In genomic region chr5:180313677-180314076, GRCh38 we compare ENCODE assay signal across 9 cellular contexts. TPM values are rescaled to one million over a fixed set of nuclear protein-coding genes. Genes with fewer than 3 reads are reported as not detected.
DNase-seq lines count a peak whose midpoint lies in the region; ATAC-seq and TF ChIP-seq lines count a peak whose summit lies in the region.
"Had no signal": no experiment of that assay in that cellular context is flagged by ENCODE, and none has a peak within 500 bp of the region (broad histone marks: within the 10 kb centered on the region; RNA-seq: fewer than 3 reads in every experiment).

No MANE protein-coding gene starts in this region.

- H3K4me1 Mint-ChIP-seq in activated B cell treated with CpG ODN at 0.5 μM for 24 hours = no peaks in the 10 kb centered on the region

- CTCF ChIA-PET in activated B cell treated with CpG ODN at 0.5 μM for 24 hours (lab: Charles Lee) = interaction anchor here (1.0 to 3.8 kb wide), 3 partner anchors 15 to 157 kb away, joined by 3 to 82 read pairs (median 6); partner anchors contain the start of gene MAPK9

- peak overlapping the region in 1 of 3 donors; percentile 20 for H3K9ac ChIP-seq in skeletal muscle tissue (ENCODE audit: low read depth in 1 of 3, low read length in 3 of 3)

- H3K27me3 ChIP-seq in skeletal muscle tissue (ENCODE audit: control insufficient read depth in 3 of 3, insufficient read depth in 3 of 3, low read length in 3 of 3) (peaks cover 0 to 5% (median 0%) of the 10 kb centered on the region in 3 donors), thyroid gland (no peaks in the 10 kb centered on the region)

- TF ChIP-seq CTCF in activated B cell treated with CpG ODN at 0.5 μM for 24 hours (IDR thresholded peaks at IDR 0.05) = no peak
- TF ChIP-seq CTCF in foreskin fibroblast (IDR thresholded peaks at IDR 0.05; ENCODE audit: low read depth, low read length) = no peak
- no peak for TF ChIP-seq CTCF in thyroid gland (IDR thresholded peaks at IDR 0.05)

- DNase-seq in D341Med (ENCODE audit: low spot score) (peak; percentile 91), activated B cell treated with CpG ODN at 0.5 μM for 24 hours (no peak), foreskin fibroblast (peak; percentile 69 to 74), mesenteric fat pad (ENCODE audit: low spot score) (no peak), thyroid gland (no peak), NCI-H1417 treated with DMSO at 0.1 percent for 48 hours (lab: John Stamatoyannopoulos, UW) (no peak)

- ATAC-seq in HG03558 (IDR thresholded peaks at IDR 0.05; ENCODE audit: extremely low read depth, unreplicated experiment) = peak; percentile 69
- ATAC-seq in activated B cell treated with CpG ODN at 0.5 μM for 24 hours (ENCODE audit: low read depth) = peak; percentile 66

- no peak overlapping the region for H3K4me3 ChIP-seq in foreskin fibroblast (ENCODE audit: low read depth in 1 of 2, low read length in 2 of 2)
- H3K4me3 ChIP-seq in skeletal muscle tissue (ENCODE audit: low read length in 3 of 3) = peak overlapping the region in 2 of 3 donors; percentile 49 to 54
- no peak overlapping the region for H3K4me3 ChIP-seq in thyroid gland (replicated peaks in 1 of 3)

- H3K9me3 Mint-ChIP-seq in activated B cell treated with CpG ODN at 0.5 μM for 24 hours = no peaks in the 10 kb centered on the region
- H3K9me3 Mint-ChIP-seq: activated naive CD4-positive, alpha-beta T cell treated with anti-CD3 and anti-CD28 coated beads, Interleukin-2, amount 50 U/mL, for 72 hours had no signal

- 91 to 92% methylated on average over 40 of the region's 40 CpGs for WGBS in thyroid gland, 2 donors

- peaks cover 4% of the 10 kb centered on the region for H3K27me3 Mint-ChIP-seq in activated B cell treated with CpG ODN at 0.5 μM for 24 hours

- H3K27ac ChIP-seq in skeletal muscle tissue (ENCODE audit: low read depth, low read length) = no peak overlapping the region
- H3K27ac ChIP-seq in thyroid gland = no peak overlapping the region

- peak in 1 of 2 donors; percentile 60 for TF ChIP-seq POLR2A in thyroid gland (IDR thresholded peaks at IDR 0.05)

- POLR2A ChIA-PET in activated B cell treated with CpG ODN at 0.5 μM for 24 hours (lab: Charles Lee) = interaction anchor here (1.0 kb wide), 1 partner anchor 20 kb away, joined by 3 read pairs; no protein-coding TSS in a partner anchor

- H3K4me1 ChIP-seq in skeletal muscle tissue (ENCODE audit: control insufficient read depth in 3 of 3, insufficient read depth in 3 of 3, low read length in 3 of 3) = no peaks in the 10 kb centered on the region
- H3K4me1 ChIP-seq in thyroid gland = peaks cover 0 to 5% of the 10 kb centered on the region in 2 donors

- intact Hi-C loops in activated B cell treated with CpG ODN at 0.5 μM for 24 hours (cut with micrococcal nuclease) (no loop called here), thyroid gland (cut with DNase I) (loop anchor here (10.0 kb wide), 1 partner anchor 179 kb away; no protein-coding TSS in a partner anchor)

- H3K36me3 Mint-ChIP-seq in activated B cell treated with CpG ODN at 0.5 μM for 24 hours (ENCODE audit: low read depth) = no peaks in the 10 kb centered on the region
- H3K36me3 Mint-ChIP-seq: activated naive CD4-positive, alpha-beta T cell treated with anti-CD3 and anti-CD28 coated beads, Interleukin-2, amount 50 U/mL, for 72 hours had no signal

- peak overlapping the region; percentile 44 for H3K4me3 Mint-ChIP-seq in activated B cell treated with CpG ODN at 0.5 μM for 24 hours

- no peaks in the 10 kb centered on the region for H3K36me3 ChIP-seq in skeletal muscle tissue (ENCODE audit: control insufficient read depth in 3 of 3, insufficient read depth in 3 of 3, low read length in 3 of 3)
- no peaks in the 10 kb centered on the region for H3K36me3 ChIP-seq in thyroid gland

- H3K27ac Mint-ChIP-seq in activated B cell treated with CpG ODN at 0.5 μM for 24 hours = no peak overlapping the region

- H3K9me3 ChIP-seq in skeletal muscle tissue (ENCODE audit: control insufficient read depth in 3 of 3, low read length in 3 of 3) (no peaks in the 10 kb centered on the region), thyroid gland (no peaks in the 10 kb centered on the region)

RNA-seq across cellular contexts. Expression of gene MAPK9, which starts 21.8 kb away (rescaled TPM):
- total RNA-seq in activated B cell treated with CpG ODN at 0.5 μM for 24 hours = 26.9 and 30.3 TPM in 2 replicates
- 31.3 TPM for total RNA-seq in skeletal muscle tissue
- total RNA-seq in mesenteric fat pad = 35.0 TPM
- total RNA-seq in thyroid gland = 10 to 100 TPM; 48.1 to 70.0 (median 54.2) TPM

RNA-seq across cellular contexts. Expression of gene GFPT2, which starts 39.5 kb away (rescaled TPM):
- total RNA-seq in activated B cell treated with CpG ODN at 0.5 μM for 24 hours = 0.39 and 0.62 TPM in 2 replicates
- total RNA-seq in skeletal muscle tissue = 9.9 TPM
- total RNA-seq in mesenteric fat pad = 187 TPM
- 10 to 100 TPM in 2 of 4 donors, 1 to 10 TPM in 2; 8.2 to 26.6 (median 11.1) TPM for total RNA-seq in thyroid gland

Comparison
In these comparisons a context has a peak if more than half of its experiments do, and no peak if none do; other contexts are left out.
1. DNase-seq: peak in D341Med (single experiment) and foreskin fibroblast (2 of 2); none in activated B cell treated with CpG ODN at 0.5 μM for 24 hours (single experiment), mesenteric fat pad (single experiment), thyroid gland (0 of 2) and NCI-H1417 treated with DMSO at 0.1 percent for 48 hours (single experiment).
2. H3K4me3 ChIP-seq: peak in skeletal muscle tissue (2 of 3); none in foreskin fibroblast (0 of 2) and thyroid gland (0 of 3).